In genomic region chr7:140697447-140698143, GRCh38 we compare ENCODE assay signal across 8 cellular contexts.
DNase-seq lines count a peak whose midpoint lies in the region; ATAC-seq and TF ChIP-seq lines count a peak whose summit lies in the region.

No MANE protein-coding gene starts in this region.

- DNase-seq in foreskin fibroblast (peak in 1 of 2 donors; percentile 47), retinal pigment epithelial cell (ENCODE audit: low read depth) (no peak), GM19238 (ENCODE audit: insufficient read length, low spot score) (no peak)

- no peaks in the 10 kb centered on the region for H3K27me3 ChIP-seq in SU-DHL-6 (ENCODE audit: low read length)

- peak overlapping the region; percentile 85 for H3K9ac ChIP-seq in SU-DHL-6 (ENCODE audit: low read length)

- H3F3A ChIP-seq in SU-DHL-6 (ENCODE audit: insufficient read depth): no peaks in the 10 kb centered on the region

- H3K36me3 ChIP-seq in SU-DHL-6 (ENCODE audit: low read length): 0 out of 2 replicates have a peak, but pooled peaks cover 3% of the 10 kb centered on the region

- peak overlapping the region; percentile 57 for H2AFZ ChIP-seq in SU-DHL-6 (ENCODE audit: low read depth, low read length, severe bottlenecking)

- ATAC-seq in GM21367 (IDR thresholded peaks at IDR 0.05; ENCODE audit: unreplicated experiment) (no peak), HG02759 (IDR thresholded peaks at IDR 0.05; ENCODE audit: unreplicated experiment) (no peak), HG02970 (IDR thresholded peaks at IDR 0.05; ENCODE audit: low FRiP score, unreplicated experiment) (no peak)

- H3K79me2 ChIP-seq in SU-DHL-6 (ENCODE audit: insufficient read depth, low read length): peaks cover 56% of the 10 kb centered on the region

- H3K9me2 ChIP-seq in SU-DHL-6 (replicated peaks; ENCODE audit: insufficient read depth, low read length): no peaks in the 10 kb centered on the region

- peak overlapping the region; percentile 81 for H3K4me3 ChIP-seq in GM08714 (ENCODE audit: low read length)
- H3K4me3 ChIP-seq in SU-DHL-6 (ENCODE audit: insufficient read depth, low read length, poor library complexity, severe bottlenecking): peak overlapping the region; percentile 57
- peak overlapping the region; percentile 80 to 87 for H3K4me3 ChIP-seq in foreskin fibroblast (ENCODE audit: low read depth in 1 of 2, low read length in 2 of 2)
- H3K4me3 ChIP-seq in retinal pigment epithelial cell (ENCODE audit: low read length): peak overlapping the region; percentile 80

- peak overlapping the region; percentile 59 for H3K4me2 ChIP-seq in SU-DHL-6 (ENCODE audit: low read depth, low read length, poor library complexity, severe bottlenecking)

- H4K20me1 ChIP-seq in SU-DHL-6 (ENCODE audit: low read depth, low read length): peaks cover 5% of the 10 kb centered on the region; the same call in 1 of the 2 replicates

- peak overlapping the region; percentile 74; the same call in 1 of the 2 replicates for H3K27ac ChIP-seq in SU-DHL-6 (ENCODE audit: low read depth, low read length)

- TF ChIP-seq CTCF in SU-DHL-6 (IDR thresholded peaks at IDR 0.05; ENCODE audit: insufficient read depth, low read length, poor library complexity, severe bottlenecking) (no peak), foreskin fibroblast (IDR thresholded peaks at IDR 0.05; ENCODE audit: low read depth, low read length) (no peak), retinal pigment epithelial cell (conservative IDR thresholded peaks at IDR 0.05; ENCODE audit: low read depth, low read length) (no peak)

- H3K9me3 ChIP-seq in SU-DHL-6 (ENCODE audit: insufficient read depth, low read length): no peaks in the 10 kb centered on the region
